ENCODE assay signal across 1 cellular context in the genomic region with DNA sequence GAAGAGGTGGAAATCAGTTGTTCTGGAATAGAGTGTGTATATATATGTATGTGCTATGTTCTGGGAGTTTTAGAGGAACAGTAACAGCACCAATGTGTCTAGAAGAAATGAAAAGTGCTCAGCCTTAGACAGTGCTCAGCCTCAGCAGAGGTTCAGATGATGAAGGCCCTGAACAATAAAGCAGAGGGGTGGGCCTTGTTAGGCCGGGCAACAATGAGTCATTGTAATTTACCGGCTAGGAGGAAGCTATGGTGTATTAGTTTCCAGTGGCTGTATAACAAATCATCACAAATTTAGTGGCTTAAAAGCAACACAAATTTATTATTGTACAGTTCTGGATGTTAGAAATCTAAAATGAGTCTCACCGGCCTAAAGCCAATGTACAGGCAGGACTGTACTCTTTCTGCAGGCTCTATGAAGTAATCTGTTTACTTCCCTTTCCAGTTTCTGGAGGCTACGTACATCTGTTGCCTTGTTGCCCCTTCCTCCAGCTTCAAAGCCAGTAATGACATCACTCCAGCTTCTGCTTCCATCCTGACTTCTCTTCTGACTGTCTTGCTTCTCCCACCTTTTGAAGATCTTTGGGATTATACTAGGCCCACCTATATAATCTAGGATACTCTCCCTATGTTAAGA.
TF ChIP-seq lines count a peak whose summit lies in the region.

No MANE protein-coding gene starts in this region.

TF ChIP-seq in HepG2, 621 proteins besides CTCF, POLR2A, EP300 and RAD21 (continued from another document):
- TF ChIP-seq, protein P1, sequence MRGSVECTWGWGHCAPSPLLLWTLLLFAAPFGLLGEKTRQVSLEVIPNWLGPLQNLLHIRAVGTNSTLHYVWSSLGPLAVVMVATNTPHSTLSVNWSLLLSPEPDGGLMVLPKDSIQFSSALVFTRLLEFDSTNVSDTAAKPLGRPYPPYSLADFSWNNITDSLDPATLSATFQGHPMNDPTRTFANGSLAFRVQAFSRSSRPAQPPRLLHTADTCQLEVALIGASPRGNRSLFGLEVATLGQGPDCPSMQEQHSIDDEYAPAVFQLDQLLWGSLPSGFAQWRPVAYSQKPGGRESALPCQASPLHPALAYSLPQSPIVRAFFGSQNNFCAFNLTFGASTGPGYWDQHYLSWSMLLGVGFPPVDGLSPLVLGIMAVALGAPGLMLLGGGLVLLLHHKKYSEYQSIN (CRISPR knock-in tag; IDR thresholded peaks at IDR 0.05; ENCODE audit: borderline replicate concordance) = no peak
- TF ChIP-seq NCOA5 (CRISPR knock-in tag; IDR thresholded peaks at IDR 0.05) (no peak), ZNF792 (CRISPR knock-in tag; IDR thresholded peaks at IDR 0.05) (no peak), ELF3 (CRISPR knock-in tag; IDR thresholded peaks at IDR 0.05) (no peak), EHMT2 (IDR thresholded peaks at IDR 0.05; ENCODE audit: borderline replicate concordance, low read depth, low read length) (no peak), ZNF451 (CRISPR knock-in tag; IDR thresholded peaks at IDR 0.05) (no peak), ZNF629 (CRISPR knock-in tag; conservative IDR thresholded peaks at IDR 0.05) (no peak), MAFG (CRISPR knock-in tag; IDR thresholded peaks at IDR 0.05) (no peak), SOX13 (IDR thresholded peaks at IDR 0.05) (no peak), SOX13 (CRISPR knock-in tag; conservative IDR thresholded peaks at IDR 0.05 in 1 of 2, IDR thresholded peaks at IDR 0.05 in 1 of 2) (no peak), SP5 (CRISPR knock-in tag; IDR thresholded peaks at IDR 0.05; ENCODE audit: borderline replicate concordance, low read depth) (no peak), ZNF382 (CRISPR knock-in tag; IDR thresholded peaks at IDR 0.05; ENCODE audit: borderline replicate concordance) (no peak), GPN1 (CRISPR knock-in tag; IDR thresholded peaks at IDR 0.05; ENCODE audit: borderline replicate concordance) (no peak), HNF4G (IDR thresholded peaks at IDR 0.05; ENCODE audit: borderline replicate concordance, low read depth, low read length) (no peak), HNF4G (CRISPR knock-in tag; IDR thresholded peaks at IDR 0.05; ENCODE audit: borderline replicate concordance, low read depth) (no peak)
- TF ChIP-seq, protein P2, sequence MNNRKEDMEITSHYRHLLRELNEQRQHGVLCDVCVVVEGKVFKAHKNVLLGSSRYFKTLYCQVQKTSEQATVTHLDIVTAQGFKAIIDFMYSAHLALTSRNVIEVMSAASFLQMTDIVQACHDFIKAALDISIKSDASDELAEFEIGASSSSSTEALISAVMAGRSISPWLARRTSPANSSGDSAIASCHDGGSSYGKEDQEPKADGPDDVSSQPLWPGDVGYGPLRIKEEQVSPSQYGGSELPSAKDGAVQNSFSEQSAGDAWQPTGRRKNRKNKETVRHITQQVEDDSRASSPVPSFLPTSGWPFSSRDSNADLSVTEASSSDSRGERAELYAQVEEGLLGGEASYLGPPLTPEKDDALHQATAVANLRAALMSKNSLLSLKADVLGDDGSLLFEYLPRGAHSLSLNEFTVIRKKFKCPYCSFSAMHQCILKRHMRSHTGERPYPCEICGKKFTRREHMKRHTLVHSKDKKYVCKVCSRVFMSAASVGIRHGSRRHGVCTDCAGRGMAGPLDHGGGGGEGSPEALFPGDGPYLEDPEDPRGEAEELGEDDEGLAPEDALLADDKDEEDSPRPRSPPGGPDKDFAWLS (CRISPR knock-in tag; IDR thresholded peaks at IDR 0.05; ENCODE audit: borderline replicate concordance) = no peak
- TF ChIP-seq, protein P3, sequence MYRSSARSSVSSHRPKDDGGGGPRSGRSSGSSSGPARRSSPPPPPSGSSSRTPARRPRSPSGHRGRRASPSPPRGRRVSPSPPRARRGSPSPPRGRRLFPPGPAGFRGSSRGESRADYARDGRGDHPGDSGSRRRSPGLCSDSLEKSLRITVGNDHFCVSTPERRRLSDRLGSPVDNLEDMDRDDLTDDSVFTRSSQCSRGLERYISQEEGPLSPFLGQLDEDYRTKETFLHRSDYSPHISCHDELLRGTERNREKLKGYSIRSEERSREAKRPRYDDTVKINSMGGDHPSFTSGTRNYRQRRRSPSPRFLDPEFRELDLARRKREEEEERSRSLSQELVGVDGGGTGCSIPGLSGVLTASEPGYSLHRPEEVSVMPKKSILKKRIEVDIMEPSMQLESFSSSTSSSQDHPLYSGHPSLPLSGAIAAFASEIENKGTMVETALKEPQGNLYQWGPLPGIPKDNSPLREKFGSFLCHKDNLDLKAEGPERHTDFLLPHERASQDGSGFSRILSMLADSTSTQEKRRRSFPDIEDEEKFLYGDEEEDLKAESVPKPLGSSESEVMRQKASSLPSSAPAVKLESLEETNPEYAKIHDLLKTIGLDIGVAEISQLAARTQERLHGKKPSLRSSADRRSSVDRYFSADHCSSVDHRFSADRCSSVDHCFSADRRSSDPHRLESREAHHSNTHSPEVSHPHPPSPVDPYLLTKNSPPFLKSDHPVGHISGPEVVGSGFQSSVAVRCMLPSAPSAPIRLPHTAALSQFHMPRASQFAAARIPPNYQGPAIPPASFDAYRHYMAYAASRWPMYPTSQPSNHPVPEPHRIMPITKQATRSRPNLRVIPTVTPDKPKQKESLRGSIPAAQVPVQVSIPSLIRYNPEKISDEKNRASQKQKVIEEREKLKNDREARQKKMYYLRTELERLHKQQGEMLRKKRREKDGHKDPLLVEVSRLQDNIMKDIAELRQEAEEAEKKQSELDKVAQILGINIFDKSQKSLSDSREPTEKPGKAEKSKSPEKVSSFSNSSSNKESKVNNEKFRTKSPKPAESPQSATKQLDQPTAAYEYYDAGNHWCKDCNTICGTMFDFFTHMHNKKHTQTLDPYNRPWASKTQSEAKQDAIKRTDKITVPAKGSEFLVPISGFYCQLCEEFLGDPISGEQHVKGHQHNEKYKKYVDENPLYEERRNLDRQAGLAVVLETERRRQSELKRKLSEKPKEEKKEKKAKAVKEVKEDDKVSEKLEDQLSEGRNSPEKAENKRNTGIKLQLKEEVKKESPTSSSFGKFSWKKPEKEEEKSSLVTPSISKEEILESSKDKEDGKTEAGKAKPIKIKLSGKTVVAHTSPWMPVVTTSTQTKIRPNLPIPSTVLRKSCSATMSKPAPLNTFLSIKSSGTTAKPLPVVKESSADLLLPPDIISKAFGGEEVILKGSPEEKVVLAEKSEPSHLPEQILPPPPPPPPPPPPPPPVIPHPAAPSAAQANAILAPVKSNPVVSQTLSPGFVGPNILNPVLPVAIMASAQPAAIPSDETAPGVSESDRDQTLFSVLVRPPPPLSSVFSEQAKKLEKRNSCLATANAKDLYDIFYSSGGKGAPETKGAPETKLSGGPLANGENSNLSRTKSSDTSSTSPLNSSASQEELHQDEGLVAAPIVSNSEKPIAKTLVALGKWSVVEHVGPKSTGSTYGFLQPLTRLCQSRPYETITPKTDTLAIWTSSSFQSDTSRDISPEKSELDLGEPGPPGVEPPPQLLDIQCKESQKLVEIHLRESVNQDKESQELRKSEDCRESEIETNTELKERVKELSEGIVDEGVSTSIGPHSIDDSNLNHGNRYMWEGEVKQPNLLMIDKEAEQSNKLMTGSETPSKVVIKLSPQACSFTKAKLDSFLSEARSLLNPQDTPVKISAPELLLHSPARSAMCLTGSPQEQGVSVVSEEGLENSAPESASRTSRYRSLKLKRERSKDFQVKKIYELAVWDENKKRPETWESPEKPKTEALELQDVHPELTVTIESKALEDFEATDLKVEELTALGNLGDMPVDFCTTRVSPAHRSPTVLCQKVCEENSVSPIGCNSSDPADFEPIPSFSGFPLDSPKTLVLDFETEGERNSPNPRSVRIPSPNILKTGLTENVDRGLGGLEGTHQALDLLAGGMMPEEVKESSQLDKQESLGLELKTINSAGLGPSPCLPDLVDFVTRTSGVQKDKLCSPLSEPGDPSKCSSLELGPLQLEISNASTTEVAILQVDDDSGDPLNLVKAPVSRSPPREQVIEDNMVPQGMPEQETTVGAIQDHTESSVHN (CRISPR knock-in tag; IDR thresholded peaks at IDR 0.05) = no peak
- TF ChIP-seq, protein P4, sequence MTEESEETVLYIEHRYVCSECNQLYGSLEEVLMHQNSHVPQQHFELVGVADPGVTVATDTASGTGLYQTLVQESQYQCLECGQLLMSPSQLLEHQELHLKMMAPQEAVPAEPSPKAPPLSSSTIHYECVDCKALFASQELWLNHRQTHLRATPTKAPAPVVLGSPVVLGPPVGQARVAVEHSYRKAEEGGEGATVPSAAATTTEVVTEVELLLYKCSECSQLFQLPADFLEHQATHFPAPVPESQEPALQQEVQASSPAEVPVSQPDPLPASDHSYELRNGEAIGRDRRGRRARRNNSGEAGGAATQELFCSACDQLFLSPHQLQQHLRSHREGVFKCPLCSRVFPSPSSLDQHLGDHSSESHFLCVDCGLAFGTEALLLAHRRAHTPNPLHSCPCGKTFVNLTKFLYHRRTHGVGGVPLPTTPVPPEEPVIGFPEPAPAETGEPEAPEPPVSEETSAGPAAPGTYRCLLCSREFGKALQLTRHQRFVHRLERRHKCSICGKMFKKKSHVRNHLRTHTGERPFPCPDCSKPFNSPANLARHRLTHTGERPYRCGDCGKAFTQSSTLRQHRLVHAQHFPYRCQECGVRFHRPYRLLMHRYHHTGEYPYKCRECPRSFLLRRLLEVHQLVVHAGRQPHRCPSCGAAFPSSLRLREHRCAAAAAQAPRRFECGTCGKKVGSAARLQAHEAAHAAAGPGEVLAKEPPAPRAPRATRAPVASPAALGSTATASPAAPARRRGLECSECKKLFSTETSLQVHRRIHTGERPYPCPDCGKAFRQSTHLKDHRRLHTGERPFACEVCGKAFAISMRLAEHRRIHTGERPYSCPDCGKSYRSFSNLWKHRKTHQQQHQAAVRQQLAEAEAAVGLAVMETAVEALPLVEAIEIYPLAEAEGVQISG (CRISPR knock-in tag; IDR thresholded peaks at IDR 0.05) = no peak
- TF ChIP-seq, protein P5, sequence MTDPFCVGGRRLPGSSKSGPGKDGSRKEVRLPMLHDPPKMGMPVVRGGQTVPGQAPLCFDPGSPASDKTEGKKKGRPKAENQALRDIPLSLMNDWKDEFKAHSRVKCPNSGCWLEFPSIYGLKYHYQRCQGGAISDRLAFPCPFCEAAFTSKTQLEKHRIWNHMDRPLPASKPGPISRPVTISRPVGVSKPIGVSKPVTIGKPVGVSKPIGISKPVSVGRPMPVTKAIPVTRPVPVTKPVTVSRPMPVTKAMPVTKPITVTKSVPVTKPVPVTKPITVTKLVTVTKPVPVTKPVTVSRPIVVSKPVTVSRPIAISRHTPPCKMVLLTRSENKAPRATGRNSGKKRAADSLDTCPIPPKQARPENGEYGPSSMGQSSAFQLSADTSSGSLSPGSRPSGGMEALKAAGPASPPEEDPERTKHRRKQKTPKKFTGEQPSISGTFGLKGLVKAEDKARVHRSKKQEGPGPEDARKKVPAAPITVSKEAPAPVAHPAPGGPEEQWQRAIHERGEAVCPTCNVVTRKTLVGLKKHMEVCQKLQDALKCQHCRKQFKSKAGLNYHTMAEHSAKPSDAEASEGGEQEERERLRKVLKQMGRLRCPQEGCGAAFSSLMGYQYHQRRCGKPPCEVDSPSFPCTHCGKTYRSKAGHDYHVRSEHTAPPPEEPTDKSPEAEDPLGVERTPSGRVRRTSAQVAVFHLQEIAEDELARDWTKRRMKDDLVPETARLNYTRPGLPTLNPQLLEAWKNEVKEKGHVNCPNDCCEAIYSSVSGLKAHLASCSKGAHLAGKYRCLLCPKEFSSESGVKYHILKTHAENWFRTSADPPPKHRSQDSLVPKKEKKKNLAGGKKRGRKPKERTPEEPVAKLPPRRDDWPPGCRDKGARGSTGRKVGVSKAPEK (CRISPR knock-in tag; IDR thresholded peaks at IDR 0.05; ENCODE audit: borderline replicate concordance) = no peak
